Comparison of ENCODE assay signal across 21 cellular contexts in genomic region chr4:121228851-121229250, GRCh38.
A peak's percentile ranks its signal among the peaks of the same experiment; 100 is the strongest.
DNase-seq lines count a peak whose midpoint lies in the region; ATAC-seq, FAIRE-seq and TF ChIP-seq lines count a peak whose summit lies in the region.
"Had no signal": no experiment of that assay in that cellular context is flagged by ENCODE, and none has a peak within 500 bp of the region (broad histone marks: within the 10 kb centered on the region; RNA-seq: fewer than 3 reads in every experiment).

No MANE protein-coding gene starts in this region.

- TF ChIP-seq CTCF in choroid plexus epithelial cell (conservative IDR thresholded peaks at IDR 0.05; ENCODE audit: low read depth, low read length) (no peak), left lung (IDR thresholded peaks at IDR 0.05) (no peak), mesothelial cell of epicardium (IDR thresholded peaks at IDR 0.05; ENCODE audit: unreplicated experiment) (no peak)

- H3K4me1 Mint-ChIP-seq in mesothelial cell of epicardium, result peaks cover 60% of the 10 kb centered on the region

- H3K4me1 ChIP-seq in left lung, result no peaks in the 10 kb centered on the region

- no peaks in the 10 kb centered on the region for H3K27me3 ChIP-seq in left lung

- peak overlapping the region; percentile 73 for H3K27ac Mint-ChIP-seq in mesothelial cell of epicardium
- H3K27ac Mint-ChIP-seq: CD4-positive, alpha-beta memory T cell had no signal

- intact Hi-C loops in left lung (cut with DNase I), result no loop called here

- H3K4me3 Mint-ChIP-seq in mesothelial cell of epicardium, result no peak overlapping the region
- H3K4me3 Mint-ChIP-seq: CD4-positive, alpha-beta memory T cell had no signal

- H3K36me3 ChIP-seq in left lung, result no peaks in the 10 kb centered on the region

- no peak overlapping the region for H3K4me3 ChIP-seq in choroid plexus epithelial cell (ENCODE audit: low read depth, low read length)
- no peak overlapping the region for H3K4me3 ChIP-seq in left lung
- H3K4me3 ChIP-seq: GM12878, GM23248 had no signal

- no peak overlapping the region for H3K27ac ChIP-seq in left lung
- H3K27ac ChIP-seq: GM23248 had no signal

- DNase-seq in GM18507 (ENCODE audit: extremely low spot score, insufficient read length, low read depth), result no peak
- peak; percentile 20 for DNase-seq in choroid plexus epithelial cell (ENCODE audit: low read depth)
- DNase-seq in left lung, result no peak
- no peak for DNase-seq in mesothelial cell of epicardium (ENCODE audit: low spot score in 2 of 2, unreplicated experiment in 2 of 2)
- DNase-seq in DMS 273 (lab: John Stamatoyannopoulos, UW; ENCODE audit: unreplicated experiment), result no peak
- DNase-seq: C1 segment of cervical spinal cord; Caco-2; CD4-positive, alpha-beta memory T cell; DMS 273 treated with DMSO at 0.1 percent for 48 hours; DMS79; EL; GDM1; GM23248; H7; HCEC 1CT had no signal

- peak; percentile 36 for ATAC-seq in left lung
- no peak for ATAC-seq in HG02970 (IDR thresholded peaks at IDR 0.05; ENCODE audit: low FRiP score, unreplicated experiment)
- no peak for ATAC-seq in HG02759 (IDR thresholded peaks at IDR 0.05; ENCODE audit: unreplicated experiment)
- no peak for ATAC-seq in HG02678 (IDR thresholded peaks at IDR 0.05; ENCODE audit: unreplicated experiment)
- ATAC-seq: GM12878 had no signal

- H3K36me3 Mint-ChIP-seq in mesothelial cell of epicardium, result no peaks in the 10 kb centered on the region
- H3K36me3 Mint-ChIP-seq: CD4-positive, alpha-beta memory T cell had no signal

- H3K9me3 Mint-ChIP-seq in mesothelial cell of epicardium, result peaks cover 3% of the 10 kb centered on the region
- H3K9me3 Mint-ChIP-seq: CD4-positive, alpha-beta memory T cell had no signal

- FAIRE-seq in GM18507 (lab: Jason Lieb, UNC), result peak; percentile 21
- FAIRE-seq: GM12878, GM19239, H1 had no signal

- no peaks in the 10 kb centered on the region for H3K27me3 Mint-ChIP-seq in mesothelial cell of epicardium (ENCODE audit: low read depth)
- H3K27me3 Mint-ChIP-seq: CD4-positive, alpha-beta memory T cell had no signal

- no peaks in the 10 kb centered on the region for H3K9me3 ChIP-seq in left lung
- H3K9me3 ChIP-seq: Caco-2 had no signal
